In the genomic region with DNA sequence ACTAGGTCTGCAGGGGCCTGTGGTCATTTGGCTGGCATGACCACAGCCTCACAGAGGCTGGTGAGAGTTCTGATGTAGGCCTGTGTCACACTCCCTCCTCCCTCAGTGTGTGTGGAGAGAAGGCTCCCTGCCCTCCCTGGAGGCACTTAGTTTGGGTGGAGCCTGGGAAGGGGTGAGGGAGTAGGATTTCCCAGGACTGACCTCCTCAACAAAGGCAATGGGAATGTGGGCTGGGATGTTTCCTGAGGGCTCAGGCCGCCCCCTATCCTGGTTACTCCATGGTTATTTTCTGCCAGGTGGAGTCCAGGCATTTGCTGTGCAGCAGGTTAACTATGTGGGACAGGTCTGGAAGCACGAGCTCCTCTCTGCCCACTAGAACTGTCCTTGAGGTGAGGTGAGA, we compare ENCODE assay signal across 1 cellular context.
TF ChIP-seq lines count a peak whose summit lies in the region.

No MANE protein-coding gene starts in this region.

TF ChIP-seq in IMR-90, 13 proteins besides CTCF, POLR2A, EP300 and RAD21:
- TF ChIP-seq MXI1 (IDR thresholded peaks at IDR 0.05; ENCODE audit: borderline replicate concordance, low read depth, low read length) = no peak
- no peak for TF ChIP-seq SMC3 (IDR thresholded peaks at IDR 0.05; ENCODE audit: low read depth, low read length)
- no peak for TF ChIP-seq NFE2L2 (IDR thresholded peaks at IDR 0.05; ENCODE audit: low read depth, low read length)
- TF ChIP-seq, protein P1, sequence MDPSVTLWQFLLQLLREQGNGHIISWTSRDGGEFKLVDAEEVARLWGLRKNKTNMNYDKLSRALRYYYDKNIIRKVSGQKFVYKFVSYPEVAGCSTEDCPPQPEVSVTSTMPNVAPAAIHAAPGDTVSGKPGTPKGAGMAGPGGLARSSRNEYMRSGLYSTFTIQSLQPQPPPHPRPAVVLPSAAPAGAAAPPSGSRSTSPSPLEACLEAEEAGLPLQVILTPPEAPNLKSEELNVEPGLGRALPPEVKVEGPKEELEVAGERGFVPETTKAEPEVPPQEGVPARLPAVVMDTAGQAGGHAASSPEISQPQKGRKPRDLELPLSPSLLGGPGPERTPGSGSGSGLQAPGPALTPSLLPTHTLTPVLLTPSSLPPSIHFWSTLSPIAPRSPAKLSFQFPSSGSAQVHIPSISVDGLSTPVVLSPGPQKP (IDR thresholded peaks at IDR 0.05; ENCODE audit: borderline replicate concordance, low read depth, low read length) = no peak
- TF ChIP-seq BHLHE40 (IDR thresholded peaks at IDR 0.05; ENCODE audit: low read depth, low read length) = no peak
- TF ChIP-seq RFX5 (IDR thresholded peaks at IDR 0.05; ENCODE audit: low read depth, low read length) = no peak
- no peak for TF ChIP-seq FOS (IDR thresholded peaks at IDR 0.05; ENCODE audit: low read depth, low read length)
- no peak for TF ChIP-seq RCOR1 (IDR thresholded peaks at IDR 0.05; ENCODE audit: insufficient replicate concordance, low read length)
- no peak for TF ChIP-seq MAFK (IDR thresholded peaks at IDR 0.05; ENCODE audit: low read depth, low read length)
- no peak for TF ChIP-seq CEBPB (IDR thresholded peaks at IDR 0.05; ENCODE audit: low read depth, low read length)
- no peak for TF ChIP-seq CHD1 (IDR thresholded peaks at IDR 0.05; ENCODE audit: low read depth, low read length)
- no peak for TF ChIP-seq MAZ (IDR thresholded peaks at IDR 0.05; ENCODE audit: borderline replicate concordance, low read depth, low read length)
- TF ChIP-seq, protein P2, sequence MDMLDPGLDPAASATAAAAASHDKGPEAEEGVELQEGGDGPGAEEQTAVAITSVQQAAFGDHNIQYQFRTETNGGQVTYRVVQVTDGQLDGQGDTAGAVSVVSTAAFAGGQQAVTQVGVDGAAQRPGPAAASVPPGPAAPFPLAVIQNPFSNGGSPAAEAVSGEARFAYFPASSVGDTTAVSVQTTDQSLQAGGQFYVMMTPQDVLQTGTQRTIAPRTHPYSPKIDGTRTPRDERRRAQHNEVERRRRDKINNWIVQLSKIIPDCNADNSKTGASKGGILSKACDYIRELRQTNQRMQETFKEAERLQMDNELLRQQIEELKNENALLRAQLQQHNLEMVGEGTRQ (IDR thresholded peaks at IDR 0.05; ENCODE audit: low read depth, low read length) = no peak
TF ChIP-seq in IMR-90: peak in this region for 0.
